Comparison of ENCODE assay signal across 8 cellular contexts in the genomic region with DNA sequence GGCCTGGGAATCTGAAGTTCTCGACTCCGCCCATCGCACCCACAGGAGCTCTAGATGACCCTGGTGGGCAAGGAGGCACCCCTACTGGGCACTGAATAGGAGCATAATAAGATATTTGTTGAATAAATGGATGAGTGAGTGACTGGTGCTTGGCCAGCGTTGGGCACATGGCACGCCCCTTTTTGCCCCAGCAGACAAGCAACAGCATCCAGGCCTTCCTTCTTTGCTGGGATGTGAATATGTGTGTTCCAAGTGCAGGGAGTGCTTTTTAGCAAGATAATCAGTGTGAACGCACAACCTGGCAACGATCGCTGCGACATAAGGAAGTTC. TPM values are rescaled to one million over a fixed set of nuclear protein-coding genes. Genes with fewer than 3 reads are reported as not detected.
DNase-seq lines count a peak whose midpoint lies in the region; ATAC-seq, FAIRE-seq and TF ChIP-seq lines count a peak whose summit lies in the region.

No MANE protein-coding gene starts in this region.

- no peak for FAIRE-seq in A549 (lab: Jason Lieb, UNC)

- no peak for DNase-seq in A549 (ENCODE audit: low read depth in 1 of 2, low spot score in 1 of 2)
- DNase-seq in activated naive CD4-positive, alpha-beta T cell treated with anti-CD3 and anti-CD28 coated beads, Interleukin-2, amount 50 U/mL, for 72 hours (ENCODE audit: low spot score in 2 of 2): no peak
- DNase-seq in stomach: peak; percentile 27
- DNase-seq in DMS79 treated with DMSO at 0.1 percent for 48 hours (lab: John Stamatoyannopoulos, UW): no peak
- no peak for DNase-seq in COLO668 (lab: John Stamatoyannopoulos, UW; ENCODE audit: unreplicated experiment)

- H3K9ac ChIP-seq in iPS-20b (ENCODE audit: low read depth, low read length): peak overlapping the region; percentile 92

- CTCF ChIA-PET in A549 (lab: Yijun Ruan, JAX): interaction anchor here (0.5 to 2.9 kb wide), 19 partner anchors 11 to 107 kb away, joined by 3 to 41 read pairs (median 4); partner anchors contain the start of genes KBTBD4, NDUFS3 and PTPMT1

- H3K27ac Mint-ChIP-seq in activated naive CD4-positive, alpha-beta T cell treated with anti-CD3 and anti-CD28 coated beads, Interleukin-2, amount 50 U/mL, for 72 hours: peak overlapping the region in 1 of 2 donors; percentile 97

- H3K27ac ChIP-seq in A549 (peak overlapping the region; percentile 94 to 100), iPS-20b (ENCODE audit: low read length) (peak overlapping the region; percentile 57), stomach (peak overlapping the region; percentile 87 to 97 (median 93))

- no peak; the same call in 2 of the 3 replicates for TF ChIP-seq CTCF in A549 (IDR thresholded peaks at IDR 0.05)
- peak in 1 of 7 experiments; percentile 12 for TF ChIP-seq CTCF in stomach (IDR thresholded peaks at IDR 0.05)

- H3K27me3 ChIP-seq in iPS-20b (ENCODE audit: insufficient read depth, low read length): no peaks in the 10 kb centered on the region
- no peaks in the 10 kb centered on the region for H3K27me3 ChIP-seq in stomach

- WGBS in A549 (ENCODE audit: missing lambda C conversion rate): 39% methylated on average over 9 of the region's 9 CpGs
- WGBS in stomach, 5 donors: 7 to 10% (median 8%) methylated on average over 9 of the region's 9 CpGs

- no peaks in the 10 kb centered on the region for H3K9me3 ChIP-seq in A549
- no peaks in the 10 kb centered on the region for H3K9me3 ChIP-seq in iPS-20b (ENCODE audit: insufficient read depth, low read depth, low read length)
- no peaks in the 10 kb centered on the region for H3K9me3 ChIP-seq in stomach

- H3K4me3 ChIP-seq in A549 (peak overlapping the region; percentile 95), iPS-20b (ENCODE audit: low read length) (peak overlapping the region; percentile 82), stomach (peak overlapping the region; percentile 84 to 99 (median 92))

- TF ChIP-seq EP300 in A549 (IDR thresholded peaks at IDR 0.05) (no peak), stomach (IDR thresholded peaks at IDR 0.05) (no peak)

- peak overlapping the region; percentile 83 for H3K4me2 ChIP-seq in A549

- TF ChIP-seq POLR2A in A549 (IDR thresholded peaks at IDR 0.05; ENCODE audit: low read length) (no peak), stomach (IDR thresholded peaks at IDR 0.05) (no peak)

- intact Hi-C loops in stomach (cut with DNase I; ENCODE audit: low total_unique reads): no loop called here

- peaks cover 29% of the 10 kb centered on the region for H3K4me1 ChIP-seq in A549
- peaks cover 13% of the 10 kb centered on the region for H3K4me1 ChIP-seq in iPS-20b (ENCODE audit: insufficient read depth, low read length)
- peaks cover 11 to 47% (median 36%) of the 10 kb centered on the region in 4 donors for H3K4me1 ChIP-seq in stomach

- no peaks in the 10 kb centered on the region for H3K9me3 Mint-ChIP-seq in activated naive CD4-positive, alpha-beta T cell treated with anti-CD3 and anti-CD28 coated beads, Interleukin-2, amount 50 U/mL, for 72 hours

- POLR2A ChIA-PET in A549 (lab: Yijun Ruan, JAX): interaction anchor here (0.7 to 1.5 kb wide), 4 partner anchors 18 to 162 kb away, joined by 3 to 4 read pairs (median 4); partner anchors contain the start of genes AGBL2, KBTBD4 and NDUFS3

- peaks cover 20% of the 10 kb centered on the region; the same call in 1 of the 2 replicates for H3K36me3 ChIP-seq in iPS-20b (ENCODE audit: insufficient read depth, low read depth, low read length)
- peaks cover 0 to 4% (median 0%) of the 10 kb centered on the region in 4 donors for H3K36me3 ChIP-seq in stomach

- TF ChIP-seq RAD21 in A549 (conservative IDR thresholded peaks at IDR 0.05 in 1 of 2, IDR thresholded peaks at IDR 0.05 in 1 of 2): no peak

- ATAC-seq in A549: peak; percentile 68 to 74
- ATAC-seq in GM19043 (IDR thresholded peaks at IDR 0.05; ENCODE audit: low read depth, unreplicated experiment): peak; percentile 22
- peak; percentile 23 for ATAC-seq in HG03196 (IDR thresholded peaks at IDR 0.05; ENCODE audit: unreplicated experiment)
- ATAC-seq in activated naive CD4-positive, alpha-beta T cell treated with anti-CD3 and anti-CD28 coated beads, Interleukin-2, amount 50 U/mL, for 72 hours: peak; percentile 21 to 45

- H3K36me3 Mint-ChIP-seq in activated naive CD4-positive, alpha-beta T cell treated with anti-CD3 and anti-CD28 coated beads, Interleukin-2, amount 50 U/mL, for 72 hours: peaks cover 18 to 30% of the 10 kb centered on the region in 2 donors

TF ChIP-seq in A549, 52 proteins besides CTCF, POLR2A, EP300 and RAD21 (continues in another document):
- TF ChIP-seq HOXB13 (CRISPR knock-in tag; IDR thresholded peaks at IDR 0.05; ENCODE audit: low read depth) (no peak), TFCP2L1 (CRISPR knock-in tag; IDR thresholded peaks at IDR 0.05) (no peak), RNF2 (IDR thresholded peaks at IDR 0.05; ENCODE audit: borderline replicate concordance, low read depth) (no peak), TP53 (CRISPR knock-in tag; IDR thresholded peaks at IDR 0.05) (no peak)
- TF ChIP-seq, protein P1, sequence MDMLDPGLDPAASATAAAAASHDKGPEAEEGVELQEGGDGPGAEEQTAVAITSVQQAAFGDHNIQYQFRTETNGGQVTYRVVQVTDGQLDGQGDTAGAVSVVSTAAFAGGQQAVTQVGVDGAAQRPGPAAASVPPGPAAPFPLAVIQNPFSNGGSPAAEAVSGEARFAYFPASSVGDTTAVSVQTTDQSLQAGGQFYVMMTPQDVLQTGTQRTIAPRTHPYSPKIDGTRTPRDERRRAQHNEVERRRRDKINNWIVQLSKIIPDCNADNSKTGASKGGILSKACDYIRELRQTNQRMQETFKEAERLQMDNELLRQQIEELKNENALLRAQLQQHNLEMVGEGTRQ (IDR thresholded peaks at IDR 0.05): no peak

RNA-seq across cellular contexts. Expression of gene CELF1, which starts 0.5 kb away (rescaled TPM):
- 137 and 138 TPM in 2 replicates for polyA plus RNA-seq in A549 (2011; rRNA removed)
- 41.9 and 60.7 TPM in 2 replicates for polyA plus RNA-seq in A549 (2012; cell fraction: cytosol; rRNA removed)
- polyA plus RNA-seq in A549 (2012; cell fraction: nucleus; rRNA removed): 85.9 and 116 TPM in 2 replicates
- 51.4 to 54.1 TPM (median 53.8 TPM) in 3 replicates for polyA plus RNA-seq in A549 (2017; fragmentation: RNase III; extraction: RNeasy Plus Mini Kit Qiagen cat#74134 plus additional on column Dnase treatment)
- polyA minus RNA-seq in A549 (2011; rRNA and poly(A)+ RNA removed): 186 and 188 TPM in 2 replicates
- 100 to 1,000 TPM; 105 to 128 TPM for total RNA-seq in activated naive CD4-positive, alpha-beta T cell treated with anti-CD3 and anti-CD28 coated beads, Interleukin-2, amount 50 U/mL, for 72 hours
- 100 to 1,000 TPM in 2 of 5 donors, 10 to 100 TPM in 3; 39.7 to 206 (median 95.2) TPM for total RNA-seq in stomach
- polyA plus RNA-seq in stomach: 10 to 100 TPM; 12.7 to 18.5 (median 17.7) TPM

RNA-seq across cellular contexts. Expression of gene PTPMT1, which starts 12.0 kb away (rescaled TPM):
- 58.8 and 69.2 TPM in 2 replicates for polyA plus RNA-seq in A549 (2011; rRNA removed)
- polyA plus RNA-seq in A549 (2012; cell fraction: cytosol; rRNA removed): 101 and 110 TPM in 2 replicates
- 51.0 and 55.2 TPM in 2 replicates for polyA plus RNA-seq in A549 (2012; cell fraction: nucleus; rRNA removed)
- polyA plus RNA-seq in A549 (2017; fragmentation: RNase III; extraction: RNeasy Plus Mini Kit Qiagen cat#74134 plus additional on column Dnase treatment): 57.0 to 68.2 TPM (median 63.4 TPM) in 3 replicates
- 23.8 and 31.3 TPM in 2 replicates for polyA minus RNA-seq in A549 (2011; rRNA and poly(A)+ RNA removed)
- 10 to 100 TPM; 20.4 to 37.5 TPM for total RNA-seq in activated naive CD4-positive, alpha-beta T cell treated with anti-CD3 and anti-CD28 coated beads, Interleukin-2, amount 50 U/mL, for 72 hours
- 100 to 1,000 TPM in 2 of 5 donors, 10 to 100 TPM in 3; 39.5 to 126 (median 80.6) TPM for total RNA-seq in stomach
- 10 to 100 TPM; 36.4 to 62.1 (median 55.2) TPM for polyA plus RNA-seq in stomach

RNA-seq across cellular contexts. Expression of gene KBTBD4, which starts 25.4 kb away (rescaled TPM):
- polyA plus RNA-seq in A549 (2011; rRNA removed): 21.0 and 23.4 TPM in 2 replicates
- 14.3 and 17.1 TPM in 2 replicates for polyA plus RNA-seq in A549 (2012; cell fraction: cytosol; rRNA removed)
- 16.1 and 26.6 TPM in 2 replicates for polyA plus RNA-seq in A549 (2012; cell fraction: nucleus; rRNA removed)
- 19.0 to 22.8 TPM (median 20.5 TPM) in 3 replicates for polyA plus RNA-seq in A549 (2017; fragmentation: RNase III; extraction: RNeasy Plus Mini Kit Qiagen cat#74134 plus additional on column Dnase treatment)
- 27.4 and 37.0 TPM in 2 replicates for polyA minus RNA-seq in A549 (2011; rRNA and poly(A)+ RNA removed)
- total RNA-seq in activated naive CD4-positive, alpha-beta T cell treated with anti-CD3 and anti-CD28 coated beads, Interleukin-2, amount 50 U/mL, for 72 hours: 10 to 100 TPM; 22.1 to 25.4 TPM
- total RNA-seq in stomach: 10 to 100 TPM in 3 of 5 donors, 1 to 10 TPM in 2; 2.7 to 19.8 (median 16.2) TPM
- 10 to 100 TPM in 1 of 3 donors, 1 to 10 TPM in 2; 7.5 to 14.2 (median 8.0) TPM for polyA plus RNA-seq in stomach

RNA-seq across cellular contexts. Expression of gene NDUFS3, which starts 25.5 kb away (rescaled TPM):
- polyA plus RNA-seq in A549 (2011; rRNA removed) (155 and 156 TPM in 2 replicates), A549 (2017; fragmentation: RNase III; extraction: RNeasy Plus Mini Kit Qiagen cat#74134 plus additional on column Dnase treatment) (130 to 144 TPM (median 142 TPM) in 3 replicates), stomach (100 to 1,000 TPM; 128 to 210 (median 209) TPM)
- polyA plus RNA-seq in A549 (2012; cell fraction: cytosol; rRNA removed): 184 and 187 TPM in 2 replicates
- 195 and 227 TPM in 2 replicates for polyA plus RNA-seq in A549 (2012; cell fraction: nucleus; rRNA removed)
- polyA minus RNA-seq in A549 (2011; rRNA and poly(A)+ RNA removed): 67.9 and 82.0 TPM in 2 replicates
- total RNA-seq in activated naive CD4-positive, alpha-beta T cell treated with anti-CD3 and anti-CD28 coated beads, Interleukin-2, amount 50 U/mL, for 72 hours: 100 to 1,000 TPM; 128 to 158 TPM
- 100 to 1,000 TPM in 1 of 5 donors, 10 to 100 TPM in 4; 28.6 to 143 (median 71.2) TPM for total RNA-seq in stomach

RNA-seq across cellular contexts. Expression of gene FAM180B, which starts 33.1 kb away (rescaled TPM):
- polyA plus RNA-seq in A549 (2011; rRNA removed) (not detected in 2 replicates), A549 (2017; fragmentation: RNase III; extraction: RNeasy Plus Mini Kit Qiagen cat#74134 plus additional on column Dnase treatment) (0.07 to 0.10 TPM in 2 of 3 replicates, not detected in the other), stomach (not detected)
- 0.04 and 0.05 TPM in 2 replicates for polyA plus RNA-seq in A549 (2012; cell fraction: cytosol; rRNA removed)
- 0.47 and 1.6 TPM in 2 replicates for polyA plus RNA-seq in A549 (2012; cell fraction: nucleus; rRNA removed)
- 0.44 TPM in 1 of 2 replicates, not detected in the other for polyA minus RNA-seq in A549 (2011; rRNA and poly(A)+ RNA removed)
- total RNA-seq in activated naive CD4-positive, alpha-beta T cell treated with anti-CD3 and anti-CD28 coated beads, Interleukin-2, amount 50 U/mL, for 72 hours: under 1 TPM in 1 of 2 donors, not detected in 1; 0.18 TPM
- total RNA-seq in stomach: 1 to 10 TPM in 1 of 5 donors, under 1 TPM in 1, not detected in 3; 0.37 to 1.2 TPM
